ENCODE assay signal across 25 cellular contexts in genomic region chr2:133824869-133825268, GRCh38.
"Had no signal": no experiment of that assay in that cellular context is flagged by ENCODE, and none has a peak within 500 bp of the region (broad histone marks: within the 10 kb centered on the region; RNA-seq: fewer than 3 reads in every experiment).

No MANE protein-coding gene starts in this region.

- H3K27me3 ChIP-seq: neural progenitor cell, ovary, right lobe of liver, sigmoid colon, stomach, thyroid gland, tibial nerve, upper lobe of left lung, vagina had no signal

- H3K9me3 ChIP-seq: psoas muscle, right lobe of liver, sigmoid colon, stomach, thoracic aorta, thyroid gland, tibial nerve, upper lobe of left lung, vagina had no signal

- H3K4me3 ChIP-seq: neural progenitor cell, ovary, psoas muscle, right lobe of liver, sigmoid colon, stomach, thoracic aorta, thyroid gland, tibial nerve, upper lobe of left lung, vagina had no signal

- H3K4me1 ChIP-seq: neural progenitor cell, parathyroid adenoma, psoas muscle, right lobe of liver, sigmoid colon, stomach, thyroid gland, upper lobe of left lung, vagina had no signal

- DNase-seq: natural killer cell; occipital lobe; ovary; posterior cingulate gyrus; psoas muscle; right cardiac atrium; right lobe of liver; sigmoid colon; small intestine; stimulated activated CD4-positive, alpha-beta T cell treated with anti-CD3 and anti-CD28 coated beads, Interleukin-15, amount 100 ng/mL, for 24 hours; stimulated activated CD4-positive, alpha-beta T cell treated with anti-CD3 and anti-CD28 coated beads, Interleukin-2, amount 100 ng/mL, for 24 hours; stimulated activated CD4-positive, alpha-beta T cell treated with anti-CD3 and anti-CD28 coated beads, Interleukin-2, amount 100 ng/mL, for 48 hours; stimulated activated CD4-positive, alpha-beta T cell treated with anti-CD3 and anti-CD28 coated beads, Interleukin-4, amount 100 ng/mL, for 24 hours; stimulated activated naive B cell treated with anti-CD40 and anti-IgM and Interleukin-4, amounts not matched to agents 10 μg/mL and 1 μg/mL and 100 μg/mL, for 72 hours; stimulated activated naive CD4-positive, alpha-beta T cell treated with Interleukin-2 at 50 U/mL for 16 hours; stomach; thyroid gland; trophoblast cell; upper lobe of left lung had no signal

- ATAC-seq: natural killer cell; psoas muscle; right lobe of liver; stimulated activated effector memory CD8-positive, alpha-beta T cell treated with anti-CD3 and anti-CD28 coated beads, Interleukin-12 subunit alpha, Interleukin-12 subunit beta, amount 100 ng/mL, for 72 hours; stimulated activated naive B cell treated with anti-CD40 and anti-IgM and Interleukin-4, amounts not matched to agents 10 μg/mL and 1 μg/mL and 100 μg/mL, for 72 hours had no signal

- H2AFZ ChIP-seq: neural progenitor cell, parathyroid adenoma had no signal

- H3K4me2 ChIP-seq: neural progenitor cell had no signal

- H3K36me3 ChIP-seq: neural progenitor cell, ovary, right lobe of liver, sigmoid colon, stomach, thoracic aorta, thyroid gland, tibial nerve, upper lobe of left lung, vagina had no signal

- H3K9ac ChIP-seq: neural progenitor cell, parathyroid adenoma had no signal

- H3K27ac ChIP-seq: neural progenitor cell, ovary, parathyroid adenoma, psoas muscle, right lobe of liver, sigmoid colon, stomach, thoracic aorta, thyroid gland, tibial nerve, upper lobe of left lung, vagina had no signal
